Comparison of ENCODE assay signal across 20 cellular contexts in genomic region chr1:93238425-93238824, GRCh38. TPM values are rescaled to one million over a fixed set of nuclear protein-coding genes. Genes with fewer than 3 reads are reported as not detected.
A peak's percentile ranks its signal among the peaks of the same experiment; 100 is the strongest.
DNase-seq lines count a peak whose midpoint lies in the region; ATAC-seq, FAIRE-seq and TF ChIP-seq lines count a peak whose summit lies in the region.
"Had no signal": no experiment of that assay in that cellular context is flagged by ENCODE, and none has a peak within 500 bp of the region (broad histone marks: within the 10 kb centered on the region; RNA-seq: fewer than 3 reads in every experiment).

No MANE protein-coding gene starts in this region.

- H3K4me3 ChIP-seq in GM23338 (no peak overlapping the region), HUES6 (ENCODE audit: low read depth, low read length) (no peak overlapping the region), iPS-20b (ENCODE audit: low read length) (0 out of 2 replicates have a peak overlapping the region, but pooled peaks have one; percentile 4), pancreas (no peak overlapping the region)
- H3K4me3 ChIP-seq: GM23248 had no signal

- peak; percentile 9 for FAIRE-seq in pancreas (lab: Jason Lieb, UNC)
- FAIRE-seq: A204.1 had no signal

- no peak overlapping the region for H3K27ac ChIP-seq in GM23338 (ENCODE audit: low read depth)
- H3K27ac ChIP-seq in HUES6 (ENCODE audit: low read depth, low read length) = 0 out of 2 replicates have a peak overlapping the region, but pooled peaks have one; percentile 41
- no peak overlapping the region for H3K27ac ChIP-seq in iPS-20b (ENCODE audit: low read length)
- no peak overlapping the region for H3K27ac ChIP-seq in pancreas
- H3K27ac ChIP-seq: C4-2B, GM23248, KMS-11 had no signal

- no peaks in the 10 kb centered on the region for H3K79me2 ChIP-seq in GM23338 (replicated peaks; ENCODE audit: insufficient read depth)

- no peaks in the 10 kb centered on the region for H3F3A ChIP-seq in GM23338 (replicated peaks; ENCODE audit: low read depth)

- H3K4me1 ChIP-seq in GM23338 (ENCODE audit: insufficient read depth) (peaks cover 11% of the 10 kb centered on the region), HUES6 (ENCODE audit: control insufficient read depth, insufficient read depth, low read length) (peaks cover 5% of the 10 kb centered on the region; the same call in 1 of the 2 replicates), iPS-20b (ENCODE audit: insufficient read depth, low read length) (peaks cover 8% of the 10 kb centered on the region; the same call in 1 of the 2 replicates), pancreas (no peaks in the 10 kb centered on the region)

- H3K27me3 Mint-ChIP-seq in GM23338 (ENCODE audit: insufficient read depth, low read depth, poor library complexity) = no peaks in the 10 kb centered on the region
- H3K27me3 Mint-ChIP-seq: CD4-positive, alpha-beta T cell had no signal

- DNase-seq in GM23338 (ENCODE audit: low spot score) (no peak), pancreas (no peak), left ventricle myocardium superior (no peak), globus pallidus (ENCODE audit: low spot score) (no peak), NCI-H128 (lab: John Stamatoyannopoulos, UW; ENCODE audit: unreplicated experiment) (no peak)
- DNase-seq: ACHN; AML-193; CD4-positive, alpha-beta T cell; DMS153; DMS79 treated with DMSO at 0.1 percent for 48 hours; GF-D8; GM23248; H7; HFFc6 had no signal

- no peak overlapping the region for H2AFZ ChIP-seq in GM23338
- H2AFZ ChIP-seq: GM23248 had no signal

- 0 out of 2 replicates have a peak, but pooled peaks cover 4% of the 10 kb centered on the region for H3K9me2 ChIP-seq in GM23338 (ENCODE audit: insufficient read depth)

- H3K4me1 Mint-ChIP-seq in GM23338 = peaks cover 6% of the 10 kb centered on the region; the same call in 2 of the 3 replicates

- no peak overlapping the region for H3K9ac ChIP-seq in HUES6 (ENCODE audit: low read length)
- no peak overlapping the region for H3K9ac ChIP-seq in iPS-20b (ENCODE audit: low read depth, low read length)
- H3K9ac ChIP-seq: GM23248, KMS-11 had no signal

- H3K9me3 ChIP-seq in HUES6 (ENCODE audit: control insufficient read depth, insufficient read depth, low read depth, low read length) (peaks cover 23% of the 10 kb centered on the region), iPS-20b (ENCODE audit: insufficient read depth, low read depth, low read length) (peaks cover 19% of the 10 kb centered on the region), pancreas (no peaks in the 10 kb centered on the region)

- H3K27ac Mint-ChIP-seq in GM23338 = no peak overlapping the region
- H3K27ac Mint-ChIP-seq: CD4-positive, alpha-beta T cell; HFFc6 had no signal

- H3K36me3 Mint-ChIP-seq in GM23338 (ENCODE audit: low read depth) = peaks cover 77% of the 10 kb centered on the region

- H3K36me3 ChIP-seq in GM23338 (ENCODE audit: insufficient read depth) (peaks cover 20% of the 10 kb centered on the region), HUES6 (ENCODE audit: control insufficient read depth, insufficient read depth, low read length) (peaks cover 74% of the 10 kb centered on the region), iPS-20b (ENCODE audit: insufficient read depth, low read depth, low read length) (peaks cover 40% of the 10 kb centered on the region), pancreas (no peaks in the 10 kb centered on the region)

- H3K4me3 Mint-ChIP-seq in GM23338 = no peak overlapping the region
- H3K4me3 Mint-ChIP-seq: CD4-positive, alpha-beta T cell; HFFc6 had no signal

- intact Hi-C loops in pancreas (cut with DNase I) = no loop called here
- intact Hi-C loops in left ventricle myocardium superior (cut with micrococcal nuclease) = no loop called here

- no peaks in the 10 kb centered on the region for H3K27me3 ChIP-seq in GM23338 (ENCODE audit: insufficient read depth)
- no peaks in the 10 kb centered on the region for H3K27me3 ChIP-seq in HUES6 (ENCODE audit: control insufficient read depth, insufficient read depth, low read length)
- no peaks in the 10 kb centered on the region for H3K27me3 ChIP-seq in iPS-20b (ENCODE audit: insufficient read depth, low read length)
- H3K27me3 ChIP-seq in pancreas = no peaks in the 10 kb centered on the region

- TF ChIP-seq CTCF in GM23338 (conservative IDR thresholded peaks at IDR 0.05; ENCODE audit: low read depth in 2 of 2) (no peak), pancreas (IDR thresholded peaks at IDR 0.05) (no peak)

- WGBS in pancreas, 2 donors = 93 to 94% methylated on average over 1 of the region's 1 CpG

- H3K9me3 Mint-ChIP-seq in GM23338 = peaks cover 28% of the 10 kb centered on the region

- H3K4me2 ChIP-seq in GM23338 = peak overlapping the region; percentile 18; the same call in 1 of the 2 replicates
- H3K4me2 ChIP-seq: KMS-11 had no signal

- H4K20me1 ChIP-seq in GM23338 (replicated peaks; ENCODE audit: insufficient read depth) = no peaks in the 10 kb centered on the region

- no peak for ATAC-seq in GM23338
- no peak for ATAC-seq in pancreas
- ATAC-seq in left ventricle myocardium superior = no peak
- ATAC-seq: HCT116 had no signal

TF ChIP-seq in GM23338, 12 proteins besides CTCF, POLR2A, EP300 and RAD21 (continues in another document):
- no peak for TF ChIP-seq STAT1 (IDR thresholded peaks at IDR 0.05; ENCODE audit: unreplicated experiment)
- TF ChIP-seq ZNF331 (CRISPR knock-in tag; IDR thresholded peaks at IDR 0.05; ENCODE audit: low read depth) = no peak
- no peak for TF ChIP-seq NANOG (IDR thresholded peaks at IDR 0.05; ENCODE audit: borderline replicate concordance)
- no peak for TF ChIP-seq CREB1 (CRISPR knock-in tag; IDR thresholded peaks at IDR 0.05; ENCODE audit: low read depth)
- TF ChIP-seq ZNF462 (CRISPR knock-in tag; IDR thresholded peaks at IDR 0.05) = no peak
- TF ChIP-seq EZH2 (IDR thresholded peaks at IDR 0.05; ENCODE audit: low read depth, unreplicated experiment) = no peak
- TF ChIP-seq POLR2AphosphoS5 (IDR thresholded peaks at IDR 0.05; ENCODE audit: low read depth) = no peak

RNA-seq across cellular contexts. Expression of gene CCDC18, which starts 57.9 kb away (rescaled TPM):
- total RNA-seq in GM23338 (2014; rRNA removed; shearing (Covaris generic)) = 7.5 and 16.3 TPM in 2 replicates
- polyA plus RNA-seq in GM23338 (2016; fragmentation: Nextera tagmentation; extraction: Ambion mirVana) = 37.0 and 47.9 TPM in 2 replicates
- total RNA-seq in pancreas = 1 to 10 TPM in 4 of 6 donors, under 1 TPM in 2; 0.95 to 1.6 (median 1.2) TPM
- polyA plus RNA-seq in pancreas = 1 to 10 TPM; 1.1 to 1.7 TPM
- total RNA-seq in left ventricle myocardium superior = 2.9 TPM

RNA-seq across cellular contexts. Expression of gene TMED5, which starts 58.2 kb away (rescaled TPM):
- total RNA-seq in GM23338 (2014; rRNA removed; shearing (Covaris generic)) = 45.2 and 52.2 TPM in 2 replicates
- polyA plus RNA-seq in GM23338 (2016; fragmentation: Nextera tagmentation; extraction: Ambion mirVana) = 20.2 and 25.0 TPM in 2 replicates
- total RNA-seq in pancreas = 10 to 100 TPM; 15.2 to 29.0 (median 19.5) TPM
- polyA plus RNA-seq in pancreas = 10 to 100 TPM in 1 of 2 donors, 1 to 10 TPM in 1; 4.3 to 13.4 TPM
- total RNA-seq in left ventricle myocardium superior = 54.8 TPM
